In genomic region chr3:149080699-149081091, GRCh38 we compare ENCODE assay signal across 18 cellular contexts. TPM values are rescaled to one million over a fixed set of nuclear protein-coding genes. Genes with fewer than 3 reads are reported as not detected.
DNase-seq lines count a peak whose midpoint lies in the region; ATAC-seq, FAIRE-seq and TF ChIP-seq lines count a peak whose summit lies in the region.
"Had no signal": no experiment of that assay in that cellular context is flagged by ENCODE, and none has a peak within 500 bp of the region (broad histone marks: within the 10 kb centered on the region; RNA-seq: fewer than 3 reads in every experiment).

No MANE protein-coding gene starts in this region.

- TF ChIP-seq POLR2A in IMR-90 (IDR thresholded peaks at IDR 0.05; ENCODE audit: low read depth, low read length) = no peak

- CTCF ChIA-PET in IMR-90 (lab: Yijun Ruan, JAX) = no interaction called here

- DNase-seq in IMR-90 (peak; percentile 28), astrocyte (ENCODE audit: low read depth) (peak; percentile 49), fibroblast of villous mesenchyme (ENCODE audit: low read depth) (peak; percentile 28), Right ventricle myocardium superior (no peak), dedifferentiated amniotic fluid mesenchymal stem cell (ENCODE audit: extremely low spot score) (no peak), GDM1 (lab: John Stamatoyannopoulos, UW) (no peak)
- DNase-seq: activated CD4-positive, CD25-positive, alpha-beta regulatory T cell; adrenal gland; DMS53; effector CD8-positive, alpha-beta T cell; H7; NCI-H1930; NCI-H774; upper lobe of right lung had no signal

- H2BK15ac ChIP-seq in IMR-90 (ENCODE audit: low read depth, low read length) = no peak overlapping the region

- no peak overlapping the region for H2AK5ac ChIP-seq in IMR-90 (ENCODE audit: low read depth, low read length)

- ATAC-seq in IMR-90 (ENCODE audit: low read depth) = no peak
- no peak for ATAC-seq in Right ventricle myocardium superior (ENCODE audit: poor library complexity)
- no peak for ATAC-seq in GM19397 (IDR thresholded peaks at IDR 0.05; ENCODE audit: unreplicated experiment)
- ATAC-seq: upper lobe of right lung had no signal

- peaks cover 2% of the 10 kb centered on the region for H3K36me3 Mint-ChIP-seq in astrocyte (ENCODE audit: low read depth, unreplicated experiment)
- H3K36me3 Mint-ChIP-seq: IgD-negative memory B cell had no signal

- no peak overlapping the region for H4K91ac ChIP-seq in IMR-90 (ENCODE audit: insufficient read depth, low read depth, low read length)

- H2AFZ ChIP-seq in ACC112 (ENCODE audit: low read length, unreplicated experiment) (no peak overlapping the region), IMR-90 (replicated peaks; ENCODE audit: low read length, poor library complexity) (no peak overlapping the region), astrocyte (ENCODE audit: low read depth, low read length) (no peak overlapping the region)

- H4K20me1 ChIP-seq in IMR-90 (ENCODE audit: insufficient read depth, low read length) = no peaks in the 10 kb centered on the region; the same call in 1 of the 2 replicates
- peaks cover 11% of the 10 kb centered on the region for H4K20me1 ChIP-seq in astrocyte (ENCODE audit: insufficient read depth, low read length)

- H2BK20ac ChIP-seq in IMR-90 (ENCODE audit: low read depth, low read length) = no peak overlapping the region

- peaks cover 24% of the 10 kb centered on the region for H3K4me1 ChIP-seq in ACC112 (ENCODE audit: control insufficient read depth, insufficient read depth, low read length, unreplicated experiment)
- 0 out of 2 replicates have a peak, but pooled peaks cover 2% of the 10 kb centered on the region for H3K4me1 ChIP-seq in IMR-90 (ENCODE audit: control insufficient read depth, insufficient read depth, low read length)
- peaks cover 9% of the 10 kb centered on the region for H3K4me1 ChIP-seq in astrocyte (ENCODE audit: insufficient read depth, low read length)

- H3K27ac Mint-ChIP-seq in astrocyte (ENCODE audit: unreplicated experiment) = no peak overlapping the region
- H3K27ac Mint-ChIP-seq: IgD-negative memory B cell, memory B cell had no signal

- TF ChIP-seq RAD21 in IMR-90 (IDR thresholded peaks at IDR 0.05; ENCODE audit: low read length) = no peak

- no CpG with 5 or more reads among the region's 2 CpGs for WGBS in IMR-90 (ENCODE audit: extremely low coverage in 2 of 2, insufficient read length in 1 of 2), 2 experiments

- H3K27me3 Mint-ChIP-seq in astrocyte (ENCODE audit: low read depth, unreplicated experiment) = no peaks in the 10 kb centered on the region
- H3K27me3 Mint-ChIP-seq: IgD-negative memory B cell, memory B cell had no signal

- H3K18ac ChIP-seq in IMR-90 (ENCODE audit: low read depth, low read length) = no peak overlapping the region

- H3K36me3 ChIP-seq in ACC112 (ENCODE audit: insufficient read depth, low read length) (peaks cover 21% of the 10 kb centered on the region), IMR-90 (ENCODE audit: control insufficient read depth, insufficient read depth, low read length) (peaks cover 3% of the 10 kb centered on the region), astrocyte (ENCODE audit: insufficient read depth, low read length) (no peaks in the 10 kb centered on the region)
- H3K36me3 ChIP-seq: adrenal gland had no signal

- dilution Hi-C loops in IMR-90 (cut with HindIII; ENCODE audit: low sequenced_read_pairs, unreplicated experiment) = no loop called here

- in situ Hi-C loops in IMR-90 (cut with MboI; ENCODE audit: low sequenced_read_pairs) = no loop called here

- H3K4me2 ChIP-seq in IMR-90 (ENCODE audit: low read depth, low read length) = no peak overlapping the region
- no peak overlapping the region for H3K4me2 ChIP-seq in astrocyte (ENCODE audit: low read length)

- H3K4ac ChIP-seq in IMR-90 (ENCODE audit: low read depth, low read length) = no peak overlapping the region

- no peak overlapping the region for H2BK5ac ChIP-seq in IMR-90 (ENCODE audit: low read depth, low read length, poor library complexity, severe bottlenecking)

- H3K79me1 ChIP-seq in IMR-90 (ENCODE audit: low read depth in 1 of 2, low read length in 2 of 2) = peaks cover 22 to 45% of the 10 kb centered on the region in 2 experiments

- H3K27ac ChIP-seq in ACC112 (ENCODE audit: low read depth, low read length) = peak overlapping the region; percentile 81
- no peak overlapping the region for H3K27ac ChIP-seq in IMR-90 (ENCODE audit: insufficient read depth, low read length)
- no peak overlapping the region for H3K27ac ChIP-seq in astrocyte (ENCODE audit: low read depth, low read length)
- H3K27ac ChIP-seq: adrenal gland, upper lobe of right lung had no signal

- no peak overlapping the region for H3K14ac ChIP-seq in IMR-90 (replicated peaks; ENCODE audit: low read depth, low read length)

- H3K79me2 ChIP-seq in ACC112 (ENCODE audit: control insufficient read depth, insufficient read depth, low read length, unreplicated experiment) = peaks cover 58% of the 10 kb centered on the region
- H3K79me2 ChIP-seq in astrocyte (ENCODE audit: insufficient read depth, low read length) = peaks cover 73% of the 10 kb centered on the region

- FAIRE-seq in astrocyte (lab: Jason Lieb, UNC) = no peak

- H3K4me3 ChIP-seq in ACC112 (ENCODE audit: low read depth, low read length) (peak overlapping the region; percentile 52; the same call in 1 of the 2 replicates), IMR-90 (ENCODE audit: insufficient read depth, low read depth, low read length) (no peak overlapping the region), astrocyte (ENCODE audit: insufficient read depth, low read depth, low read length) (no peak overlapping the region), fibroblast of villous mesenchyme (ENCODE audit: low read depth, low read length) (no peak overlapping the region)
- H3K4me3 ChIP-seq: adrenal gland, upper lobe of right lung had no signal

- H3K56ac ChIP-seq in IMR-90 (ENCODE audit: extremely low read depth, insufficient read depth, low read length) = no peak overlapping the region

- TF ChIP-seq CTCF in IMR-90 (conservative IDR thresholded peaks at IDR 0.05; ENCODE audit: low read depth, low read length) (no peak), astrocyte (IDR thresholded peaks at IDR 0.05; ENCODE audit: insufficient read depth, low read depth, low read length) (no peak), fibroblast of villous mesenchyme (IDR thresholded peaks at IDR 0.05; ENCODE audit: insufficient read depth, low read depth, low read length) (no peak)

- H2BK120ac ChIP-seq in IMR-90 (ENCODE audit: low read depth, low read length) = no peak overlapping the region

- H3K9me3 Mint-ChIP-seq in astrocyte (ENCODE audit: unreplicated experiment) = no peaks in the 10 kb centered on the region
- H3K9me3 Mint-ChIP-seq: IgD-negative memory B cell, memory B cell had no signal

- no peaks in the 10 kb centered on the region for H3K9me1 ChIP-seq in IMR-90 (ENCODE audit: insufficient read depth, low read length)

- BruUV-seq in IMR-90 (replicated peaks; lab: Mats Ljungman, UMichigan) = no TSS peak

- no peak overlapping the region for H4K8ac ChIP-seq in IMR-90 (ENCODE audit: low read depth in 2 of 2, low read length in 2 of 2)

- no peaks in the 10 kb centered on the region for H3K27me3 ChIP-seq in ACC112 (ENCODE audit: insufficient read depth, low read length)
- no peaks in the 10 kb centered on the region for H3K27me3 ChIP-seq in IMR-90 (ENCODE audit: control insufficient read depth, insufficient read depth, low read length)
- H3K27me3 ChIP-seq in astrocyte (ENCODE audit: insufficient read depth, low read length) = no peaks in the 10 kb centered on the region
- H3K27me3 ChIP-seq: adrenal gland, upper lobe of right lung had no signal

- POLR2A ChIA-PET in IMR-90 (lab: Charles Lee; ENCODE audit: unreplicated experiment) = no interaction called here

- H3K23ac ChIP-seq in IMR-90 (ENCODE audit: low read depth, low read length) = no peak overlapping the region

- no peaks in the 10 kb centered on the region for H3K9me3 ChIP-seq in IMR-90 (ENCODE audit: control insufficient read depth, insufficient read depth, low read length)
- H3K9me3 ChIP-seq in astrocyte (ENCODE audit: insufficient read depth, low read depth, low read length) = no peaks in the 10 kb centered on the region
- H3K9me3 ChIP-seq: adrenal gland, upper lobe of right lung had no signal

- H3K4me1 Mint-ChIP-seq in astrocyte (ENCODE audit: low read depth, unreplicated experiment) = peaks cover 6% of the 10 kb centered on the region

- H3K9ac ChIP-seq in IMR-90 (ENCODE audit: low read depth, low read length) = no peak overlapping the region
- H3K9ac ChIP-seq in astrocyte (ENCODE audit: low read length) = no peak overlapping the region

- no peak overlapping the region for H4K5ac ChIP-seq in IMR-90 (ENCODE audit: low read depth, low read length)

- no peak overlapping the region for H2AK9ac ChIP-seq in IMR-90 (replicated peaks; ENCODE audit: low read depth, low read length, poor library complexity)

- H3K4me3 Mint-ChIP-seq in astrocyte (ENCODE audit: unreplicated experiment) = no peak overlapping the region
- H3K4me3 Mint-ChIP-seq: IgD-negative memory B cell, memory B cell had no signal

- intact Hi-C loops in IMR-90 (cut with micrococcal nuclease) (no loop called here), Right ventricle myocardium superior (cut with DNase I) (no loop called here)

TF ChIP-seq in IMR-90, 13 proteins besides CTCF, POLR2A, EP300 and RAD21:
- TF ChIP-seq CEBPB (IDR thresholded peaks at IDR 0.05; ENCODE audit: low read depth, low read length) (peak; percentile 86), RFX5 (IDR thresholded peaks at IDR 0.05; ENCODE audit: low read depth, low read length) (no peak), CHD1 (IDR thresholded peaks at IDR 0.05; ENCODE audit: low read depth, low read length) (no peak), BHLHE40 (IDR thresholded peaks at IDR 0.05; ENCODE audit: low read depth, low read length) (no peak)
TF ChIP-seq in IMR-90: peak in this region for 1.

RNA-seq across cellular contexts. Expression of gene HLTF, which starts 5.6 kb away (rescaled TPM):
- total RNA-seq in IMR-90 (2012; rRNA removed) (39.1 and 48.0 TPM in 2 replicates), astrocyte (19.5 and 23.1 TPM in 2 replicates), fibroblast of villous mesenchyme (35.8 and 56.6 TPM in 2 replicates), Right ventricle myocardium superior (26.4 TPM)
- polyA plus RNA-seq in IMR-90 (2012; rRNA removed) = 10.5 and 12.6 TPM in 2 replicates
- polyA plus RNA-seq in IMR-90 (2012; cell fraction: cytosol; rRNA removed) = 6.1 and 8.6 TPM in 2 replicates
- 8.2 and 18.6 TPM in 2 replicates for polyA plus RNA-seq in IMR-90 (2012; cell fraction: nucleus; rRNA removed; ENCODE audit: low replicate concordance)

RNA-seq across cellular contexts. Expression of gene HPS3, which starts 48.7 kb away (rescaled TPM):
- total RNA-seq in IMR-90 (2012; rRNA removed) (24.2 and 25.6 TPM in 2 replicates), astrocyte (10.3 and 10.9 TPM in 2 replicates), fibroblast of villous mesenchyme (30.7 and 31.9 TPM in 2 replicates), Right ventricle myocardium superior (5.2 TPM)
- polyA plus RNA-seq in IMR-90 (2012; rRNA removed) = 12.8 and 15.2 TPM in 2 replicates
- 5.1 and 6.9 TPM in 2 replicates for polyA plus RNA-seq in IMR-90 (2012; cell fraction: cytosol; rRNA removed)
- 4.2 and 12.3 TPM in 2 replicates for polyA plus RNA-seq in IMR-90 (2012; cell fraction: nucleus; rRNA removed; ENCODE audit: low replicate concordance)

Comparison
In these comparisons a context has a peak if more than half of its experiments do, and no peak if none do; other contexts are left out.
1. DNase-seq: peak in IMR-90 (single experiment), astrocyte (single experiment) and fibroblast of villous mesenchyme (single experiment); none in Right ventricle myocardium superior (single experiment), dedifferentiated amniotic fluid mesenchymal stem cell (single experiment) and GDM1 (single experiment).